8 cellular contexts compared by ENCODE assay signal in the genomic region with DNA sequence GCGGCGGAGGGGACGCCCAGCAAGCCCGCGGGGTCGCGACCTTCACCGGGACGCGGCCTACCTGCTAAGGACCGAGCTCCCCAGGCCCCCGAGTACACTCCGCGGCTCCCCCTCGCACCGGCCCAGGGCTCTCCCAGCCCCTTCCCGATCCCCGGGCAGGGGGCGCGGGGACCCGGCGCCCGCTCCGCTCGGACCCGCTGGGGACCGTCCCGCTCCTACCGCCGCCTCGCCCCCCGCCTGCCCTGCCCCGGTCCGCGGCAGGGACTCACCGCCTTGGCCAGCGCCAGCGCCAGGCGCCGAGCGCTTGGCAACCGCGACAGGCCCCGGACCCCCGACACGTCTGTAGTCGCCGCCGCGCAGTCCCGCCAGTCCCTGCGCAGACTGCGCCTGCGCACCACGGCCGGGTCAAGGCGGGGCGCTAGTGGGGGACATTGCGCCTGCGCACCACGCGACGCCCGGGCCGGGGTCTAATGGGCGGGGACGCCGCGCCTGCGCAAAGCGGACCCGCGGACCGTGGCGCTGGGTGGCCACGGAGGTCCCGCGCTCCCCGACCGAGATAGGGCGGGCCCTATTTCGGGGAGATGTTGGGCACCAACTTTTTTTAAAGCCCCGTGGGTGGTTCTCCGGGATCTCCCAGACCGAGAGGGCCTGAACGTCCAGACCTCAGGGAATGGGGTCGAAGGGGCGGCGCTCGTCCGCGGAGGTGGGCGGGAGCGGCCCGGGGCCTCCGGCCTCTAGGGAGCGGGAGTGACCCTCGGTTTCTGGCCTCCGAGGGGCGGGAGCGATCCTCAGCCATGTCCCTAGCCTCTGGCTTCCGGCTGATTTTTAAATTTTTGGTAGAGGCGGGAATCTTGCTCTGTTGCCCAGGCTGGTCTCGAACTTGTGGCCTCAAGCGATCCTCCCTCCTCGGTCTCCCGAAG.
DNase-seq lines count a peak whose midpoint lies in the region; ATAC-seq and TF ChIP-seq lines count a peak whose summit lies in the region.
"Not testable (repeated sequence)": the region's sequence is repeated elsewhere in the genome, so short reads cannot be mapped to it uniquely, and the experiment has no call there.

No MANE protein-coding gene starts in this region.

- not testable (repeated sequence) for H3K27me3 ChIP-seq in body of pancreas; right cardiac atrium (ENCODE audit: control insufficient read depth, insufficient read depth); ovary

- CTCF ChIA-PET in activated B cell treated with CpG ODN at 0.5 μM for 24 hours (lab: Charles Lee), result not testable (repeated sequence)

- TF ChIP-seq POLR2A in body of pancreas (IDR thresholded peaks at IDR 0.05) (peak; percentile 22 to 67 (median 51)), ovary (IDR thresholded peaks at IDR 0.05) (peak; percentile 61)

- H3K4me3 Mint-ChIP-seq in activated B cell treated with CpG ODN at 0.5 μM for 24 hours, result peak overlapping the region; percentile 82

- not testable (repeated sequence) for TF ChIP-seq CTCF in activated B cell treated with CpG ODN at 0.5 μM for 24 hours (IDR thresholded peaks at IDR 0.05)
- peak in 1 of 7 experiments; percentile 26 for TF ChIP-seq CTCF in body of pancreas (IDR thresholded peaks at IDR 0.05)
- TF ChIP-seq CTCF in ovary (IDR thresholded peaks at IDR 0.05), result peak in 1 of 3 donors; percentile 41

- H3K27me3 Mint-ChIP-seq in activated B cell treated with CpG ODN at 0.5 μM for 24 hours, result not testable (repeated sequence)

- not testable (repeated sequence) for H3K36me3 ChIP-seq in body of pancreas (replicated peaks in 1 of 2; ENCODE audit: insufficient read depth in 1 of 2, low read depth in 2 of 2); ovary

- H3K36me3 Mint-ChIP-seq in activated B cell treated with CpG ODN at 0.5 μM for 24 hours (ENCODE audit: low read depth), result not testable (repeated sequence)

- intact Hi-C loops in activated B cell treated with CpG ODN at 0.5 μM for 24 hours (cut with micrococcal nuclease), result loop anchor here (5.0 to 10.0 kb wide), 2 partner anchors 93 to 135 kb away; no protein-coding TSS in a partner anchor
- intact Hi-C loops in body of pancreas (cut with DNase I); right cardiac atrium (cut with DNase I); ovary (cut with DNase I): not testable (repeated sequence)

- POLR2A ChIA-PET in activated B cell treated with CpG ODN at 0.5 μM for 24 hours (lab: Charles Lee), result not testable (repeated sequence)

- not testable (repeated sequence) for H3K4me1 ChIP-seq in body of pancreas; right cardiac atrium (ENCODE audit: control insufficient read depth, insufficient read depth, low read length); ovary (ENCODE audit: insufficient read depth)

- H3K4me3 ChIP-seq in body of pancreas (peak overlapping the region; percentile 66 to 93), right cardiac atrium (ENCODE audit: low read length) (peak overlapping the region; percentile 59), ovary (peak overlapping the region; percentile 54)

- ATAC-seq in GM21576 (IDR thresholded peaks at IDR 0.05; ENCODE audit: unreplicated experiment), result peak; percentile 69
- ATAC-seq in HG03575 (IDR thresholded peaks at IDR 0.05; ENCODE audit: extremely low read depth, insufficient number of reproducible peaks, low FRiP score, unreplicated experiment), result peak; percentile 30
- peak; percentile 91 for ATAC-seq in activated B cell treated with CpG ODN at 0.5 μM for 24 hours (ENCODE audit: low read depth)
- peak; percentile 94 for ATAC-seq in body of pancreas
- ATAC-seq in right cardiac atrium, result peak; percentile 94 to 97
- peak; percentile 93 for ATAC-seq in stimulated activated naive CD8-positive, alpha-beta T cell treated with anti-CD3 and anti-CD28 coated beads, Interleukin-15, Interleukin-2, amounts not matched to agents 100 U/mL and 50 U/mL, for 24 hours

- not testable (repeated sequence) for H3K9me3 Mint-ChIP-seq in activated B cell treated with CpG ODN at 0.5 μM for 24 hours

- H3K27ac ChIP-seq in body of pancreas, result peak overlapping the region; percentile 58 to 88 (median 82)
- peak overlapping the region; percentile 21 for H3K27ac ChIP-seq in right cardiac atrium (ENCODE audit: low read length)
- peak overlapping the region; percentile 79 to 80 for H3K27ac ChIP-seq in ovary

- DNase-seq in ELF-1 (ENCODE audit: low read depth, low spot score) (peak; percentile 94), activated B cell treated with CpG ODN at 0.5 μM for 24 hours (peak; percentile 98), body of pancreas (peak; percentile 90 to 95 (median 92)), right cardiac atrium (peak; percentile 96 to 99 (median 99)), ovary (peak; percentile 85 to 99 (median 98))
- DNase-seq in stimulated activated naive CD8-positive, alpha-beta T cell treated with anti-CD3 and anti-CD28 coated beads, Interleukin-15, Interleukin-2, amounts not matched to agents 100 U/mL and 50 U/mL, for 24 hours, result peak; percentile 96

- not testable (repeated sequence) for H3K4me1 Mint-ChIP-seq in activated B cell treated with CpG ODN at 0.5 μM for 24 hours

- peak overlapping the region; percentile 53 for H3K27ac Mint-ChIP-seq in activated B cell treated with CpG ODN at 0.5 μM for 24 hours

- H3K9me3 ChIP-seq in body of pancreas; right cardiac atrium (ENCODE audit: control insufficient read depth, low read length); ovary: not testable (repeated sequence)

- 1 to 3% methylated on average over 14 to 77 of the region's 107 CpGs for WGBS in body of pancreas, 2 donors
- WGBS in right cardiac atrium, result 2% methylated on average over 90 of the region's 107 CpGs
- WGBS in ovary, 3 donors, result 0 to 2% (median 2%) methylated on average over 26 to 80 of the region's 107 CpGs

- not testable (repeated sequence) for TF ChIP-seq EP300 in ovary (IDR thresholded peaks at IDR 0.05)

Comparison
In these comparisons a context has a peak if more than half of its experiments do, and no peak if none do; other contexts are left out.
1. Peak in every context shown above with its lines: DNase-seq, ATAC-seq, H3K4me3 ChIP-seq and H3K27ac ChIP-seq.
2. ATAC-seq: peak in every context shown above with its lines; median percentile 96 in right cardiac atrium; 94 in body of pancreas; 93 in stimulated activated naive CD8-positive, alpha-beta T cell treated with anti-CD3 and anti-CD28 coated beads, Interleukin-15, Interleukin-2, amounts not matched to agents 100 U/mL and 50 U/mL, for 24 hours; 91 in activated B cell treated with CpG ODN at 0.5 μM for 24 hours; 69 in GM21576; 30 in HG03575.
3. H3K27ac ChIP-seq: peak in every context shown above with its lines; median percentile 82 in body of pancreas; 80 in ovary; 21 in right cardiac atrium.